In the genomic region with DNA sequence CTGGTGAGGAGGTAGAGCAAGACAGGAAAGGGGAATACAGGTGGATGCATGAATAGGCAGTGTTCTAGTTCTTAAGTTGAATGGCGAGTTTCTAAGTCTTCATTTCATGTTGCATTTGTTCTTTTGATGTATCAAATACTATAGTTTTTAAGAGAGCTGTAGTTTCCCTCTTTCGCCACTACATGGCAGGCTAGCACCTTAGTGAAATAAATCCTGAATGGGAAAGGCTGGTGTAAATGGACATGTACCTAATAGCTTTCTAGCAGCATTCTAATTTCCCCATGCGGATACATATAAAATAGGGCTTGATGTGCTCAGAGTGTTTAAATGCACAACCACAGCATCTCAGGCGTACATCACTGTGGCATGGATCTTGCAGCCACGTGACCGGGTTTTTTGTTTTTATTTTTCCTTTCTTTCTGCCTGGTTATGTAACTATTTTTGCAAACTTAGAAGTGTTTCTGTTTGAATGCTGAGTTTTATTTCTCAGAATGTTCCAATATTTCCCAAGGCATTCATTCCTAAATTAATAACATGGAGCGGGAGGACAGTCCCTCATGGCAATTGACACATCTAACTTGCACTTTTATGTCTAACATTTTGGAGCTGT, we compare ENCODE assay signal across 7 cellular contexts. TPM values are rescaled to one million over a fixed set of nuclear protein-coding genes. Genes with fewer than 3 reads are reported as not detected.
A peak's percentile ranks its signal among the peaks of the same experiment; 100 is the strongest.
DNase-seq lines count a peak whose midpoint lies in the region; ATAC-seq, FAIRE-seq and TF ChIP-seq lines count a peak whose summit lies in the region.

No MANE protein-coding gene starts in this region.

- WGBS in small intestine, 3 donors: 35 to 38% (median 37%) methylated on average over 7 of the region's 7 CpGs

- no peak overlapping the region for H3K4me2 ChIP-seq in Karpas-422 (ENCODE audit: low read depth, low read length, poor library complexity, severe bottlenecking)

- H3K9me2 ChIP-seq in Karpas-422 (replicated peaks; ENCODE audit: insufficient read depth, low read length): no peaks in the 10 kb centered on the region

- peak; percentile 84 to 89 (median 88) for TF ChIP-seq CTCF in ascending aorta (IDR thresholded peaks at IDR 0.05)
- TF ChIP-seq CTCF in right atrium auricular region (IDR thresholded peaks at IDR 0.05): peak; percentile 76 to 93

- no peak overlapping the region for H3K9ac ChIP-seq in Karpas-422 (ENCODE audit: low read length)

- H3K4me1 ChIP-seq in Karpas-422 (ENCODE audit: low read length): peaks cover 23% of the 10 kb centered on the region
- H3K4me1 ChIP-seq in ascending aorta: peaks cover 5 to 11% of the 10 kb centered on the region in 2 donors
- H3K4me1 ChIP-seq in right atrium auricular region: peaks cover 0 to 10% of the 10 kb centered on the region in 2 donors
- H3K4me1 ChIP-seq in small intestine (ENCODE audit: control insufficient read depth in 2 of 2, insufficient read depth in 1 of 2, low read depth in 1 of 2, low read length in 1 of 2): peaks cover 0 to 2% of the 10 kb centered on the region in 2 donors

- H3K27me3 ChIP-seq in Karpas-422 (ENCODE audit: low read length) (no peaks in the 10 kb centered on the region), ascending aorta (no peaks in the 10 kb centered on the region), right atrium auricular region (no peaks in the 10 kb centered on the region), small intestine (ENCODE audit: control insufficient read depth in 2 of 2, insufficient read depth in 2 of 2, low read length in 2 of 2) (no peaks in the 10 kb centered on the region)

- H3K27ac ChIP-seq in Karpas-422 (ENCODE audit: low read length) (no peak overlapping the region), ascending aorta (no peak overlapping the region), right atrium auricular region (no peak overlapping the region), small intestine (ENCODE audit: low read depth in 1 of 2, low read length in 1 of 2) (no peak overlapping the region)

- peak; percentile 76 for DNase-seq in EL
- peak; percentile 90 for DNase-seq in Karpas-422
- peak; percentile 61 for DNase-seq in NOMO-1 treated with dmso at 0.1 percent for 144 hours (lab: John Stamatoyannopoulos, UW; ENCODE audit: unreplicated experiment)
- peak in 1 of 2 donors; percentile 69 for DNase-seq in ascending aorta (ENCODE audit: low spot score in 2 of 2)
- DNase-seq in right atrium auricular region (ENCODE audit: low spot score): no peak
- peak; percentile 76 for DNase-seq in small intestine

- H2AFZ ChIP-seq in Karpas-422 (ENCODE audit: low read length): no peak overlapping the region

- H3K9me3 ChIP-seq in Karpas-422 (ENCODE audit: low read length) (no peaks in the 10 kb centered on the region), ascending aorta (no peaks in the 10 kb centered on the region), right atrium auricular region (no peaks in the 10 kb centered on the region), small intestine (ENCODE audit: control insufficient read depth, low read depth) (no peaks in the 10 kb centered on the region)

- H3K4me3 ChIP-seq in Karpas-422 (ENCODE audit: low read length): no peak overlapping the region
- no peak overlapping the region for H3K4me3 ChIP-seq in ascending aorta
- no peak overlapping the region for H3K4me3 ChIP-seq in right atrium auricular region
- H3K4me3 ChIP-seq in small intestine (ENCODE audit: low read depth in 1 of 2, low read length in 2 of 2): no peak overlapping the region

- H3K36me3 ChIP-seq in Karpas-422 (ENCODE audit: insufficient read depth, low read length) (no peaks in the 10 kb centered on the region), ascending aorta (no peaks in the 10 kb centered on the region), right atrium auricular region (no peaks in the 10 kb centered on the region), small intestine (ENCODE audit: control insufficient read depth in 2 of 2, insufficient read depth in 2 of 2, low read length in 2 of 2) (no peaks in the 10 kb centered on the region)

- FAIRE-seq in small intestine (lab: Jason Lieb, UNC): no peak

- no peaks in the 10 kb centered on the region for H4K20me1 ChIP-seq in Karpas-422 (ENCODE audit: insufficient read depth, low read depth, low read length)

- no peaks in the 10 kb centered on the region for H3K79me2 ChIP-seq in Karpas-422 (ENCODE audit: low read length)

- intact Hi-C loops in ascending aorta (cut with DNase I): loop anchor here (1.0 to 5.0 kb wide), 3 partner anchors 53 to 622 kb away; no protein-coding TSS in a partner anchor

- ATAC-seq in GM18519 (IDR thresholded peaks at IDR 0.05; ENCODE audit: low FRiP score, unreplicated experiment): no peak

RNA-seq across cellular contexts. Expression of gene CLN6, which starts 23.5 kb away (rescaled TPM):
- 30.2 and 80.0 TPM in 2 replicates for total RNA-seq in Karpas-422 (2014; rRNA removed; shearing (Covaris generic); ENCODE audit: low replicate concordance)
- total RNA-seq in ascending aorta: 6.4 TPM
- 1 to 10 TPM; 6.4 to 7.4 TPM for total RNA-seq in right atrium auricular region
- 10 to 100 TPM in 1 of 3 donors, 1 to 10 TPM in 2; 5.8 to 43.7 (median 7.8) TPM for polyA plus RNA-seq in small intestine

RNA-seq across cellular contexts. Expression of gene FEM1B, which starts 24.5 kb away (rescaled TPM):
- 24.4 and 47.5 TPM in 2 replicates for total RNA-seq in Karpas-422 (2014; rRNA removed; shearing (Covaris generic); ENCODE audit: low replicate concordance)
- total RNA-seq in ascending aorta (57.0 TPM), right atrium auricular region (10 to 100 TPM; 33.1 to 55.3 TPM)
- 10 to 100 TPM; 11.3 to 14.9 (median 12.3) TPM for polyA plus RNA-seq in small intestine

RNA-seq across cellular contexts. Expression of gene CALML4, which starts 47.9 kb away (rescaled TPM):
- 3.0 and 7.0 TPM in 2 replicates for total RNA-seq in Karpas-422 (2014; rRNA removed; shearing (Covaris generic); ENCODE audit: low replicate concordance)
- total RNA-seq in ascending aorta (0.85 TPM), right atrium auricular region (1 to 10 TPM in 1 of 2 donors, under 1 TPM in 1; 0.52 to 2.1 TPM)
- 100 to 1,000 TPM; 127 to 288 (median 183) TPM for polyA plus RNA-seq in small intestine
